Comparison of ENCODE assay signal across 11 cellular contexts in the genomic region with DNA sequence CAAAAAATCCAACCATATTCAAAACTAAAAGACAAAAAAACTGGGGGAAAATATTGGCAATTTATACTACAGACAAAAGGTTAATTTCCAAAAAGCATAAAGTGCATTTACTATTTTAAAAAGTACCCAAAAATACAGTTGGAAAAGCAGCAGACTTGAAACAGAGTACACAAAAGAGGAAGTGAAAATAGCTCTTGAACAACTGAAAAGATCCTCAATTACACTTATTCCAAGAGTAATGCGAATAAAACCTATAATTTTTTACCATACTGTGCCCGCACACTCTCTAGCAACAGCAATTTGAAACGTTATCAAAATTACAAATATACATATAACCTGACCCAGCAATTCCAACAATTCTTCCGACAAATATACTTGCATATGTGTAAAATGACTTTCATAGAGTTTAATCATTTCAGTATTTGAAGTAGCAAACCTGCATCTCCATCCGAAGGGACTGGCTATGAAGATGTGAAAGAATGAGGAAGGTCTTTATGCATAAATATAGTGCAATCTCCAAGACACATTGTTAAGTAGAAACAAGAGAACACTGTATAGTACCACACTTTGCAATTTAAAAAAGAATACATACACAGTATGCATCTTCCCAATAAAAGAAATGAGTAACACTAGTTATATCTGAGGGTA. TPM values are rescaled to one million over a fixed set of nuclear protein-coding genes. Genes with fewer than 3 reads are reported as not detected.
DNase-seq lines count a peak whose midpoint lies in the region; ATAC-seq, FAIRE-seq and TF ChIP-seq lines count a peak whose summit lies in the region.
"Had no signal": no experiment of that assay in that cellular context is flagged by ENCODE, and none has a peak within 500 bp of the region (broad histone marks: within the 10 kb centered on the region; RNA-seq: fewer than 3 reads in every experiment).

No MANE protein-coding gene starts in this region.

- H3K4me1 Mint-ChIP-seq in MCF 10A (ENCODE audit: insufficient read depth, unreplicated experiment) (no peaks in the 10 kb centered on the region), neural progenitor cell (no peaks in the 10 kb centered on the region)

- H3K9me3 Mint-ChIP-seq in MCF 10A (ENCODE audit: unreplicated experiment) (no peaks in the 10 kb centered on the region), neural progenitor cell (peaks cover 5% of the 10 kb centered on the region)

- H4K20me1 ChIP-seq in BLaER1 treated with 17β-estradiol and CSF1 and Interleukin-3, amounts not matched to agents 10 nM and 100 nM, result no peaks in the 10 kb centered on the region; a peak in 2 of 22 replicates
- H4K20me1 ChIP-seq in neural progenitor cell (ENCODE audit: low read depth), result no peaks in the 10 kb centered on the region

- peaks cover 4 to 21% (median 12%) of the 10 kb centered on the region in 10 experiments; a peak in 16 of 20 replicates for H3K4me1 ChIP-seq in BLaER1 treated with 17β-estradiol and CSF1 and Interleukin-3, amounts not matched to agents 10 nM and 100 nM
- no peaks in the 10 kb centered on the region for H3K4me1 ChIP-seq in neural progenitor cell

- peak overlapping the region in 7 of 11 experiments; percentile 22 to 59 (median 29); a peak in 12 of 22 replicates for H3K27ac ChIP-seq in BLaER1 treated with 17β-estradiol and CSF1 and Interleukin-3, amounts not matched to agents 10 nM and 100 nM
- H3K27ac ChIP-seq in neural progenitor cell, result no peak overlapping the region

- H3K27me3 Mint-ChIP-seq in MCF 10A (ENCODE audit: insufficient read depth, unreplicated experiment), result no peaks in the 10 kb centered on the region
- H3K27me3 Mint-ChIP-seq in neural progenitor cell (ENCODE audit: insufficient read depth, low read depth), result peaks cover 2% of the 10 kb centered on the region

- CTCF ChIA-PET in MCF 10A (lab: Yijun Ruan, JAX), result no interaction called here

- intact Hi-C loops in MCF 10A (cut with micrococcal nuclease), result no loop called here

- H3K9ac ChIP-seq in BLaER1 treated with 17β-estradiol and CSF1 and Interleukin-3, amounts not matched to agents 10 nM and 100 nM, result no peak overlapping the region
- no peak overlapping the region for H3K9ac ChIP-seq in neural progenitor cell

- no peaks in the 10 kb centered on the region for H3K79me2 ChIP-seq in neural progenitor cell (ENCODE audit: low read depth)

- peaks cover 62 to 88% (median 76%) of the 10 kb centered on the region in 11 experiments for H3K36me3 ChIP-seq in BLaER1 treated with 17β-estradiol and CSF1 and Interleukin-3, amounts not matched to agents 10 nM and 100 nM
- H3K36me3 ChIP-seq in MG63, result peaks cover 48% of the 10 kb centered on the region
- peaks cover 19% of the 10 kb centered on the region for H3K36me3 ChIP-seq in neural progenitor cell

- no peak for TF ChIP-seq CTCF in MCF 10A (IDR thresholded peaks at IDR 0.05; ENCODE audit: unreplicated experiment)
- no peak for TF ChIP-seq CTCF in neural progenitor cell (IDR thresholded peaks at IDR 0.05)

- no peak overlapping the region for H3K27ac Mint-ChIP-seq in MCF 10A (ENCODE audit: low read depth, unreplicated experiment)
- H3K27ac Mint-ChIP-seq in neural progenitor cell, result no peak overlapping the region

- no peak overlapping the region for H2AFZ ChIP-seq in neural progenitor cell (replicated peaks)

- H3K27me3 ChIP-seq in BLaER1 treated with 17β-estradiol and CSF1 and Interleukin-3, amounts not matched to agents 10 nM and 100 nM, result no peaks in the 10 kb centered on the region
- H3K27me3 ChIP-seq in MG63 (no peaks in the 10 kb centered on the region), neural progenitor cell (no peaks in the 10 kb centered on the region)

- H3K9me3 ChIP-seq in BLaER1 treated with 17β-estradiol and CSF1 and Interleukin-3, amounts not matched to agents 10 nM and 100 nM (replicated peaks in 1 of 11), result peaks cover 14 to 25% (median 19%) of the 10 kb centered on the region in 11 experiments
- peaks cover 14% of the 10 kb centered on the region for H3K9me3 ChIP-seq in MG63
- H3K9me3 ChIP-seq in neural progenitor cell (ENCODE audit: low read depth), result peaks cover 6% of the 10 kb centered on the region

- peaks cover 72% of the 10 kb centered on the region for H3K36me3 Mint-ChIP-seq in MCF 10A (ENCODE audit: insufficient read depth, unreplicated experiment)
- H3K36me3 Mint-ChIP-seq in neural progenitor cell, result peaks cover 40% of the 10 kb centered on the region

- peak; percentile 76 for FAIRE-seq in GM19239 (lab: Jason Lieb, UNC)

- no TSS peak for BruUV-seq in MCF 10A (replicated peaks; lab: Mats Ljungman, UMichigan)

- DNase-seq in GM19239 (ENCODE audit: insufficient read length, low spot score) (peak; percentile 6), MCF 10A (ENCODE audit: unreplicated experiment) (no peak), MG63 (no peak), amygdala (lab: John Stamatoyannopoulos, UW) (no peak), neural progenitor cell (ENCODE audit: low spot score) (no peak)
- DNase-seq: left ventricle myocardium superior, NCI-H69, T-helper 9 cell had no signal

- no peak overlapping the region for H3K4me3 ChIP-seq in BLaER1 treated with 17β-estradiol and CSF1 and Interleukin-3, amounts not matched to agents 10 nM and 100 nM
- H3K4me3 ChIP-seq in MG63 (no peak overlapping the region), neural progenitor cell (no peak overlapping the region)

- peak; percentile 84 for ATAC-seq in HG02759 (IDR thresholded peaks at IDR 0.05; ENCODE audit: unreplicated experiment)
- peak; percentile 45 for ATAC-seq in HG03558 (IDR thresholded peaks at IDR 0.05; ENCODE audit: extremely low read depth, unreplicated experiment)
- ATAC-seq: left ventricle myocardium superior had no signal

- H3K4me2 ChIP-seq in BLaER1 treated with 17β-estradiol and CSF1 and Interleukin-3, amounts not matched to agents 10 nM and 100 nM, result peak overlapping the region in 9 of 11 experiments; percentile 5 to 56 (median 42); a peak in 14 of 22 replicates
- no peak overlapping the region for H3K4me2 ChIP-seq in neural progenitor cell

- POLR2A ChIA-PET in MCF 10A (lab: Yijun Ruan, JAX), result interaction anchor here (1.0 to 2.3 kb wide), 3 partner anchors 24 to 115 kb away, joined by 3 to 5 read pairs (median 3); a partner anchor contains a TSS

- H3K4me3 Mint-ChIP-seq in MCF 10A (ENCODE audit: unreplicated experiment) (no peak overlapping the region), neural progenitor cell (no peak overlapping the region)

- H3F3A ChIP-seq in neural progenitor cell (ENCODE audit: low read depth), result no peaks in the 10 kb centered on the region

RNA-seq across cellular contexts. Expression of a gene that starts 25.4 kb away (rescaled TPM):
- total RNA-seq in MCF 10A (2022) (43.7 and 51.2 TPM in 2 replicates), neural progenitor cell (ENCODE audit: low replicate concordance) (17.2 and 24.1 TPM in 2 replicates)
- 3.3 and 3.6 TPM in 2 replicates for total RNA-seq in MG63 (2014; rRNA removed; shearing (Covaris generic); ENCODE audit: low replicate concordance)

RNA-seq across cellular contexts. Expression of a gene that starts 26.8 kb away (rescaled TPM):
- 99.4 and 126 TPM in 2 replicates for total RNA-seq in MCF 10A (2022)
- total RNA-seq in MG63 (2014; rRNA removed; shearing (Covaris generic); ENCODE audit: low replicate concordance), result 54.3 and 64.0 TPM in 2 replicates
- 108 and 155 TPM in 2 replicates for total RNA-seq in neural progenitor cell (ENCODE audit: low replicate concordance)

RNA-seq across cellular contexts. Expression of a gene that starts 53.7 kb away (rescaled TPM):
- total RNA-seq in MCF 10A (2022) (0.98 and 1.6 TPM in 2 replicates), neural progenitor cell (ENCODE audit: low replicate concordance) (1.2 and 1.6 TPM in 2 replicates)
- 7.0 and 7.6 TPM in 2 replicates for total RNA-seq in MG63 (2014; rRNA removed; shearing (Covaris generic); ENCODE audit: low replicate concordance)
